In genomic region chr16:23546778-23547177, GRCh38 we compare ENCODE assay signal across 24 cellular contexts.
"Had no signal": no experiment of that assay in that cellular context is flagged by ENCODE, and none has a peak within 500 bp of the region (broad histone marks: within the 10 kb centered on the region; RNA-seq: fewer than 3 reads in every experiment).

No MANE protein-coding gene starts in this region.

- H3K27me3 ChIP-seq: ovary, right atrium auricular region, right lobe of liver, stomach, testis, thyroid gland, transverse colon, upper lobe of left lung, vagina had no signal

- H3K27ac Mint-ChIP-seq: mesothelial cell of epicardium; natural killer cell treated with Interleukin-12 subunit alpha and Interleukin-12 subunit beta and Interleukin-15 and Interleukin-18, amount 100 ng/mL, for 72 hours; progenitor cell of endocrine pancreas; stimulated activated naive B cell treated with anti-CD40 and anti-IgM and Interleukin-4, amounts not matched to agents 10 μg/mL and 1 μg/mL and 100 μg/mL, for 72 hours had no signal

- DNase-seq: islet precursor cell; left ventricle myocardium inferior; mesendoderm; naive B cell; ovary; right lobe of liver; stimulated activated CD4-positive, alpha-beta T cell treated with anti-CD3 and anti-CD28 coated beads, Interleukin-1b, Interleukin-23, amount 100 ng/mL, for 48 hours; stimulated activated CD4-positive, alpha-beta T cell treated with anti-CD3 and anti-CD28 coated beads, Interleukin-2, amount 100 ng/mL, for 48 hours; stimulated activated CD4-positive, alpha-beta T cell treated with anti-CD3 and anti-CD28 coated beads, Interleukin-4, amount 100 ng/mL, for 4 hours; stimulated activated CD8-positive, alpha-beta memory T cell treated with anti-CD3 and anti-CD28 coated beads, Interleukin-4, amount 100 ng/mL, for 48 hours; stimulated activated naive B cell treated with anti-CD40 and anti-IgM and Interleukin-4, amounts not matched to agents 10 μg/mL and 1 μg/mL and 100 μg/mL, for 72 hours; stimulated activated naive CD8-positive, alpha-beta T cell treated with anti-CD3 and anti-CD28 coated beads, Interleukin-15, Interleukin-2, amounts not matched to agents 100 U/mL and 50 U/mL, for 24 hours; stomach; testis; thyroid gland; transverse colon; upper lobe of left lung had no signal

- H3K27me3 Mint-ChIP-seq: naive B cell; natural killer cell treated with Interleukin-12 subunit alpha and Interleukin-12 subunit beta and Interleukin-15 and Interleukin-18, amount 100 ng/mL, for 72 hours; progenitor cell of endocrine pancreas; stimulated activated naive B cell treated with anti-CD40 and anti-IgM and Interleukin-4, amounts not matched to agents 10 μg/mL and 1 μg/mL and 100 μg/mL, for 72 hours had no signal

- H3K4me1 Mint-ChIP-seq: mesothelial cell of epicardium, naive B cell had no signal

- H3K4me3 Mint-ChIP-seq: mesothelial cell of epicardium; naive B cell; natural killer cell treated with Interleukin-12 subunit alpha and Interleukin-12 subunit beta and Interleukin-15 and Interleukin-18, amount 100 ng/mL, for 72 hours; stimulated activated naive B cell treated with anti-CD40 and anti-IgM and Interleukin-4, amounts not matched to agents 10 μg/mL and 1 μg/mL and 100 μg/mL, for 72 hours had no signal

- H3K9me3 Mint-ChIP-seq: mesothelial cell of epicardium; naive B cell; natural killer cell treated with Interleukin-12 subunit alpha and Interleukin-12 subunit beta and Interleukin-15 and Interleukin-18, amount 100 ng/mL, for 72 hours; stimulated activated naive B cell treated with anti-CD40 and anti-IgM and Interleukin-4, amounts not matched to agents 10 μg/mL and 1 μg/mL and 100 μg/mL, for 72 hours had no signal

- H3K27ac ChIP-seq: left ventricle myocardium inferior, ovary, right atrium auricular region, right lobe of liver, stomach, testis, thyroid gland, transverse colon, upper lobe of left lung, vagina had no signal

- H3K4me2 ChIP-seq: smooth muscle cell had no signal

- H3K9me3 ChIP-seq: left ventricle myocardium inferior, ovary, right atrium auricular region, right lobe of liver, stomach, testis, thyroid gland, transverse colon, upper lobe of left lung, vagina had no signal

- ATAC-seq: natural killer cell treated with Interleukin-12 subunit alpha and Interleukin-12 subunit beta and Interleukin-15 and Interleukin-18, amount 100 ng/mL, for 72 hours; right lobe of liver; stimulated activated naive B cell treated with anti-CD40 and anti-IgM and Interleukin-4, amounts not matched to agents 10 μg/mL and 1 μg/mL and 100 μg/mL, for 72 hours; stimulated activated naive CD8-positive, alpha-beta T cell treated with anti-CD3 and anti-CD28 coated beads, Interleukin-15, Interleukin-2, amounts not matched to agents 100 U/mL and 50 U/mL, for 24 hours had no signal

- H3K36me3 ChIP-seq: ovary had no signal

- H3K4me3 ChIP-seq: left ventricle myocardium inferior, lung, ovary, right atrium auricular region, right lobe of liver, smooth muscle cell, stomach, testis, thyroid gland, transverse colon, upper lobe of left lung, vagina had no signal

- H3K4me1 ChIP-seq: left ventricle myocardium inferior, right atrium auricular region, right lobe of liver, stomach, testis, thyroid gland, transverse colon, upper lobe of left lung, vagina had no signal
